10 cellular contexts compared by ENCODE assay signal in genomic region chrX:30568083-30568482, GRCh38. TPM values are rescaled to one million over a fixed set of nuclear protein-coding genes. Genes with fewer than 3 reads are reported as not detected.
DNase-seq lines count a peak whose midpoint lies in the region; ATAC-seq, FAIRE-seq and TF ChIP-seq lines count a peak whose summit lies in the region.
"Not testable (repeated sequence)": the region's sequence is repeated elsewhere in the genome, so short reads cannot be mapped to it uniquely, and the experiment has no call there.
"Had no signal": no experiment of that assay in that cellular context is flagged by ENCODE, and none has a peak within 500 bp of the region (broad histone marks: within the 10 kb centered on the region; RNA-seq: fewer than 3 reads in every experiment).

No MANE protein-coding gene starts in this region.

- not testable (repeated sequence) for H3K9me2 ChIP-seq in SU-DHL-6 (replicated peaks; ENCODE audit: insufficient read depth, low read length)

- not testable (repeated sequence) for H3K36me3 Mint-ChIP-seq in HFFc6 (ENCODE audit: low read depth)

- not testable (repeated sequence) for H3K27me3 ChIP-seq in SU-DHL-6 (ENCODE audit: low read length)

- peak overlapping the region; percentile 45 for H3K4me2 ChIP-seq in SU-DHL-6 (ENCODE audit: low read depth, low read length, poor library complexity, severe bottlenecking)

- not testable (repeated sequence) for H3K4me3 Mint-ChIP-seq in HFFc6

- H3K4me3 ChIP-seq in SU-DHL-6 (ENCODE audit: insufficient read depth, low read length, poor library complexity, severe bottlenecking); fibroblast of the aortic adventitia (ENCODE audit: low read depth, low read length): not testable (repeated sequence)

- not testable (repeated sequence) for H2AFZ ChIP-seq in SU-DHL-6 (ENCODE audit: low read depth, low read length, severe bottlenecking)

- ATAC-seq in GM19397 (IDR thresholded peaks at IDR 0.05; ENCODE audit: unreplicated experiment) (peak; percentile 56), HG03139 (IDR thresholded peaks at IDR 0.05; ENCODE audit: unreplicated experiment) (peak; percentile 53)

- H3F3A ChIP-seq in SU-DHL-6 (ENCODE audit: insufficient read depth) = not testable (repeated sequence)

- not testable (repeated sequence) for H3K9me3 Mint-ChIP-seq in HFFc6

- H3K9me3 ChIP-seq in SU-DHL-6 (ENCODE audit: insufficient read depth, low read length) = not testable (repeated sequence)

- peaks cover 10% of the 10 kb centered on the region for H3K4me1 Mint-ChIP-seq in HFFc6 (ENCODE audit: low read depth)

- peak; percentile 35 for DNase-seq in GM04503 (ENCODE audit: low read depth)
- DNase-seq in HFFc6 = peak; percentile 51
- peak; percentile 85 for DNase-seq in M059J (ENCODE audit: low read depth)
- DNase-seq in fibroblast of the aortic adventitia (ENCODE audit: low read depth) = peak; percentile 2
- peak; percentile 7 for DNase-seq in urothelium cell line (ENCODE audit: low spot score)

- not testable (repeated sequence) for TF ChIP-seq CTCF in HFFc6 (IDR thresholded peaks at IDR 0.05); SU-DHL-6 (IDR thresholded peaks at IDR 0.05; ENCODE audit: insufficient read depth, low read length, poor library complexity, severe bottlenecking); fibroblast of the aortic adventitia (IDR thresholded peaks at IDR 0.05; ENCODE audit: insufficient read depth, low read length)

- not testable (repeated sequence) for H3K79me2 ChIP-seq in SU-DHL-6 (ENCODE audit: insufficient read depth, low read length)

- not testable (repeated sequence) for FAIRE-seq in urothelium cell line (lab: Jason Lieb, UNC)

- H3K36me3 ChIP-seq in SU-DHL-6 (ENCODE audit: low read length) = not testable (repeated sequence)

- H4K20me1 ChIP-seq in SU-DHL-6 (ENCODE audit: low read depth, low read length) = not testable (repeated sequence)

- H3K27me3 Mint-ChIP-seq in HFFc6 (ENCODE audit: insufficient read depth) = not testable (repeated sequence)

- H3K9ac ChIP-seq in SU-DHL-6 (ENCODE audit: low read length) = not testable (repeated sequence)

- H3K27ac Mint-ChIP-seq in HFFc6 = peak overlapping the region; percentile 11; the same call in 1 of the 2 replicates

- peak overlapping the region; percentile 26; the same call in 1 of the 2 replicates for H3K27ac ChIP-seq in SU-DHL-6 (ENCODE audit: low read depth, low read length)

RNA-seq across cellular contexts. Expression of gene TASL, which starts 9.5 kb away (rescaled TPM):
- total RNA-seq in HFFc6 (2021; fragmentation: NEBNext Ultra II Directional; extraction: Animal tissue kit (Norgen Biotek cat#: 25700)) = not detected
- 0.37 TPM in 1 of 2 replicates, not detected in the other for total RNA-seq in M059J (2014; rRNA removed; shearing (Covaris generic))
- total RNA-seq in fibroblast of the aortic adventitia (ENCODE audit: low replicate concordance) = not detected in 2 replicates
- total RNA-seq: PC-9, smooth muscle cell had no signal

Comparison
In these comparisons a context has a peak if more than half of its experiments do, and no peak if none do; other contexts are left out.
1. DNase-seq: peak in every context shown above with its lines; median percentile 85 in M059J; 51 in HFFc6; 35 in GM04503; 7 in urothelium cell line; 2 in fibroblast of the aortic adventitia.